ENCODE assay signal across 5 cellular contexts in genomic region chr7:102954359-102954758, GRCh38. TPM values are rescaled to one million over a fixed set of nuclear protein-coding genes. Genes with fewer than 3 reads are reported as not detected.
DNase-seq lines count a peak whose midpoint lies in the region; ATAC-seq, FAIRE-seq and TF ChIP-seq lines count a peak whose summit lies in the region.
"Not testable (repeated sequence)": the region's sequence is repeated elsewhere in the genome, so short reads cannot be mapped to it uniquely, and the experiment has no call there.
"Had no signal": no experiment of that assay in that cellular context is flagged by ENCODE, and none has a peak within 500 bp of the region (broad histone marks: within the 10 kb centered on the region; RNA-seq: fewer than 3 reads in every experiment).

No MANE protein-coding gene starts in this region.

- TF ChIP-seq CTCF in HL-60 (IDR thresholded peaks at IDR 0.05; ENCODE audit: insufficient read depth, low read length); K562 (IDR thresholded peaks at IDR 0.05 in 2 of 3, conservative IDR thresholded peaks at IDR 0.05 in 1 of 3; ENCODE audit: insufficient read depth in 2 of 3, low read depth in 1 of 3, low read length in 3 of 3): not testable (repeated sequence)

- not testable (repeated sequence) for TF ChIP-seq EP300 in K562 (IDR thresholded peaks at IDR 0.05; ENCODE audit: low read length)

- WGBS in K562 (ENCODE audit: insufficient coverage, low coverage, missing lambda C conversion rate) = 84% methylated on average over 4 of the region's 4 CpGs

- not testable (repeated sequence) for FAIRE-seq in K562 (lab: Jason Lieb, UNC)

- not testable (repeated sequence) for H3K9me3 ChIP-seq in K562 (replicated peaks; ENCODE audit: control insufficient read depth, insufficient read depth, low read depth, low read length)

- BruUV-seq in K562 (replicated peaks; lab: Mats Ljungman, UMichigan) = not testable (repeated sequence)

- H3K4me3 ChIP-seq in HL-60 (replicated peaks; ENCODE audit: insufficient read depth, low read length); K562: not testable (repeated sequence)

- H3K27ac ChIP-seq in HL-60 (replicated peaks) = peak overlapping the region; percentile 58
- not testable (repeated sequence) for H3K27ac ChIP-seq in K562 (ENCODE audit: extremely low read depth, low read depth, low read length)

- not testable (repeated sequence) for ATAC-seq in K562

- not testable (repeated sequence) for H3K4me1 ChIP-seq in K562 (replicated peaks in 1 of 2; ENCODE audit: control insufficient read depth in 2 of 2, insufficient read depth in 2 of 2, low read length in 2 of 2)

- not testable (repeated sequence) for DNase-seq in HL-60 (ENCODE audit: low read depth in 1 of 2, low spot score in 1 of 2); K562 (ENCODE audit: extremely low read depth in 1 of 4, low spot score in 3 of 4)

- POLR2A ChIA-PET in K562 (lab: Yijun Ruan, JAX) = not testable (repeated sequence)

- TF ChIP-seq RAD21 in K562 (CRISPR knock-in tag; conservative IDR thresholded peaks at IDR 0.05 in 1 of 2, IDR thresholded peaks at IDR 0.05 in 1 of 2) = not testable (repeated sequence)

- H3K27me3 ChIP-seq in HL-60 (ENCODE audit: insufficient read depth, poor library complexity, severe bottlenecking); K562 (ENCODE audit: control insufficient read depth in 2 of 2, insufficient read depth in 2 of 2, low read length in 2 of 2): not testable (repeated sequence)

- not testable (repeated sequence) for TF ChIP-seq POLR2A in K562 (conservative IDR thresholded peaks at IDR 0.05)

- intact Hi-C loops in K562 (cut with micrococcal nuclease) = not testable (repeated sequence)

- H2AFZ ChIP-seq in K562 (ENCODE audit: low read depth, low read length) = not testable (repeated sequence)

- not testable (repeated sequence) for H3K9me1 ChIP-seq in K562 (ENCODE audit: control insufficient read depth, insufficient read depth, low read length)

- CTCF ChIA-PET in K562 (lab: Yijun Ruan, JAX; ENCODE audit: low intra/inter-chr PET ratio) = not testable (repeated sequence)

- peaks cover 35% of the 10 kb centered on the region for H3K36me3 ChIP-seq in K562 (ENCODE audit: control insufficient read depth, insufficient read depth, low read length)

- H3K79me2 ChIP-seq in K562 (ENCODE audit: control insufficient read depth, insufficient read depth, low read length) = peaks cover 41% of the 10 kb centered on the region

- H4K20me1 ChIP-seq in K562 (replicated peaks; ENCODE audit: control insufficient read depth, insufficient read depth, low read length) = not testable (repeated sequence)

- H3K9ac ChIP-seq in K562 (ENCODE audit: insufficient read depth in 1 of 2, low read depth in 2 of 2, low read length in 2 of 2) = not testable (repeated sequence)

- H3K4me2 ChIP-seq in K562 (ENCODE audit: insufficient read depth, low read length) = not testable (repeated sequence)

- in situ Hi-C loops in K562 (cut with MboI) = not testable (repeated sequence)

TF ChIP-seq in K562, 482 proteins besides CTCF, POLR2A, EP300 and RAD21:
- TF ChIP-seq ZNF507 (tag; conservative IDR thresholded peaks at IDR 0.05) = peak; percentile 95
- peak; percentile 69 for TF ChIP-seq ZNF354B (CRISPR knock-in tag; IDR thresholded peaks at IDR 0.05)

RNA-seq across cellular contexts. Expression of gene LRRC17, which starts 41.6 kb away (rescaled TPM):
- total RNA-seq in K562 (2011; cell fraction: chromatin; rRNA removed; ENCODE audit: low replicate concordance) = not detected in 2 replicates
- total RNA-seq in K562 (2011; cell fraction: nucleolus; rRNA removed) = not detected in 2 replicates
- not detected in 2 replicates for total RNA-seq in K562 (2011; cell fraction: nucleoplasm; rRNA removed)
- total RNA-seq in K562 (2014; rRNA removed) (not detected in 2 replicates), K562 (2014; rRNA removed; fragmentation: Illumina TruSeq; extraction: Trizol) (0.16 TPM in 1 of 2 replicates, not detected in the other), K562 (2015; rRNA removed; fragmentation: Illumina TruSeq; extraction: Trizol) (0.18 TPM in 1 of 2 replicates, not detected in the other), K562 (2021) (not detected in 2 replicates)
- polyA plus RNA-seq in K562 (2011; rRNA removed) (0.04 and 0.07 TPM in 2 replicates), K562 (2014; fragmentation: Illumina TruSeq; extraction: Trizol) (not detected in 2 replicates), K562 (2014; fragmentation: Nextera tagmentation; extraction: Ambion mirVana) (under 1 TPM; 0.03 to 0.17 TPM), K562 (2014; rRNA removed) (0.07 TPM in 1 of 2 replicates, not detected in the other)
- polyA plus RNA-seq in K562 (2011; cell fraction: cytosol; rRNA removed) = not detected in 2 replicates
- polyA plus RNA-seq in K562 (2011; cell fraction: nucleus; rRNA removed) = 0.13 TPM in 1 of 2 replicates, not detected in the other
- polyA plus RNA-seq in K562 (2012) = 0.18 TPM in 1 of 2 replicates, not detected in the other
- polyA minus RNA-seq in K562 (2011; rRNA and poly(A)+ RNA removed) = not detected in 2 replicates
- not detected in 2 replicates for polyA minus RNA-seq in K562 (2011; cell fraction: cytosol; rRNA and poly(A)+ RNA removed)
- not detected in 2 replicates for polyA minus RNA-seq in K562 (2011; cell fraction: nucleus; rRNA and poly(A)+ RNA removed)
- total RNA-seq: CD8-positive, alpha-beta memory T cell; CD8-positive, alpha-beta T cell had no signal
- polyA plus RNA-seq: CD14-positive monocyte; CD8-positive, alpha-beta memory T cell had no signal
